Comparison of ENCODE assay signal across 1 cellular context in the genomic region with DNA sequence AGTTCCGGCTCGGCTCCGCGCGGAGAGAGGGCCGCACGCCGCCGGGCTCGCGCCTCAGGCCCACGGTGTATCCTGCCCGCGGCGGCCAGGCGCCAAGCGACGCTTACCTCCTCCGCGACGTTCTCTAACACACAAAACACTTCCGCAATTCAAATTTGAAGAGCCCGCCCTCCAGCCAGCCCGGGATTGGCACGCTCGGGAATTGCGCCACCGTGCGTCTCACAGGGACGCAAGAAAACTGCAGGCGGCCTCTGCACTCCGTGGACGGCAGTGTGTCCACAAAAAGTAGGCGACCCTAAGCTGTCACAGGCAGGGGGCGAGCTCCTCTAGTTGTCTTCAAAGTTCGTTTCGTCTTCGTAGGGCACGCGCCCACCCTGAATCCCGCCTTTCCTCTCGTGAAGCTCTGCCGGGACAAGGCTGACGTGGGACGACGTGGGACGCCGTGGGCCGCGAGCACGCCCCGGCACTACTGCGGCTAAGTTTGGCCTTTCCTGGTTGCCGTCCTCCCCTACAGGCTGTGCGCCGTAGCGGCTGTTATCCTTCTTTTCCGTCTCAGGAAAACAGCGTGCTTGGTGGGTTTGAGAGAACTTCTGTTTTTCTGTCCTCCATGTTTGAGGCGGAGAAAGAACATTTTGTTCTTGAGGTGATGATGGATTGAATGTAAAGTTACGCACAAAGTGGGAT.
TF ChIP-seq lines count a peak whose summit lies in the region.

A gene (minus strand): TSS at position 133 of the 684 bp plus-strand sequence. CDS start 5,916 bp downstream, outside the sequence.

TF ChIP-seq in HEK293, 187 proteins besides CTCF, POLR2A, EP300 and RAD21 (continued from another document and continues in another):
- TF ChIP-seq, protein P1, sequence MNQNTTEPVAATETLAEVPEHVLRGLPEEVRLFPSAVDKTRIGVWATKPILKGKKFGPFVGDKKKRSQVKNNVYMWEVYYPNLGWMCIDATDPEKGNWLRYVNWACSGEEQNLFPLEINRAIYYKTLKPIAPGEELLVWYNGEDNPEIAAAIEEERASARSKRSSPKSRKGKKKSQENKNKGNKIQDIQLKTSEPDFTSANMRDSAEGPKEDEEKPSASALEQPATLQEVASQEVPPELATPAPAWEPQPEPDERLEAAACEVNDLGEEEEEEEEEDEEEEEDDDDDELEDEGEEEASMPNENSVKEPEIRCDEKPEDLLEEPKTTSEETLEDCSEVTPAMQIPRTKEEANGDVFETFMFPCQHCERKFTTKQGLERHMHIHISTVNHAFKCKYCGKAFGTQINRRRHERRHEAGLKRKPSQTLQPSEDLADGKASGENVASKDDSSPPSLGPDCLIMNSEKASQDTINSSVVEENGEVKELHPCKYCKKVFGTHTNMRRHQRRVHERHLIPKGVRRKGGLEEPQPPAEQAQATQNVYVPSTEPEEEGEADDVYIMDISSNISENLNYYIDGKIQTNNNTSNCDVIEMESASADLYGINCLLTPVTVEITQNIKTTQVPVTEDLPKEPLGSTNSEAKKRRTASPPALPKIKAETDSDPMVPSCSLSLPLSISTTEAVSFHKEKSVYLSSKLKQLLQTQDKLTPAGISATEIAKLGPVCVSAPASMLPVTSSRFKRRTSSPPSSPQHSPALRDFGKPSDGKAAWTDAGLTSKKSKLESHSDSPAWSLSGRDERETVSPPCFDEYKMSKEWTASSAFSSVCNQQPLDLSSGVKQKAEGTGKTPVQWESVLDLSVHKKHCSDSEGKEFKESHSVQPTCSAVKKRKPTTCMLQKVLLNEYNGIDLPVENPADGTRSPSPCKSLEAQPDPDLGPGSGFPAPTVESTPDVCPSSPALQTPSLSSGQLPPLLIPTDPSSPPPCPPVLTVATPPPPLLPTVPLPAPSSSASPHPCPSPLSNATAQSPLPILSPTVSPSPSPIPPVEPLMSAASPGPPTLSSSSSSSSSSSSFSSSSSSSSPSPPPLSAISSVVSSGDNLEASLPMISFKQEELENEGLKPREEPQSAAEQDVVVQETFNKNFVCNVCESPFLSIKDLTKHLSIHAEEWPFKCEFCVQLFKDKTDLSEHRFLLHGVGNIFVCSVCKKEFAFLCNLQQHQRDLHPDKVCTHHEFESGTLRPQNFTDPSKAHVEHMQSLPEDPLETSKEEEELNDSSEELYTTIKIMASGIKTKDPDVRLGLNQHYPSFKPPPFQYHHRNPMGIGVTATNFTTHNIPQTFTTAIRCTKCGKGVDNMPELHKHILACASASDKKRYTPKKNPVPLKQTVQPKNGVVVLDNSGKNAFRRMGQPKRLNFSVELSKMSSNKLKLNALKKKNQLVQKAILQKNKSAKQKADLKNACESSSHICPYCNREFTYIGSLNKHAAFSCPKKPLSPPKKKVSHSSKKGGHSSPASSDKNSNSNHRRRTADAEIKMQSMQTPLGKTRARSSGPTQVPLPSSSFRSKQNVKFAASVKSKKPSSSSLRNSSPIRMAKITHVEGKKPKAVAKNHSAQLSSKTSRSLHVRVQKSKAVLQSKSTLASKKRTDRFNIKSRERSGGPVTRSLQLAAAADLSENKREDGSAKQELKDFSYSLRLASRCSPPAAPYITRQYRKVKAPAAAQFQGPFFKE (tag by site-specific recombination; IDR thresholded peaks at IDR 0.05; ENCODE audit: borderline replicate concordance), result no peak
- no peak for TF ChIP-seq ZNF426 (tag by site-specific recombination; IDR thresholded peaks at IDR 0.05)
- peak; percentile 24; the same call in 1 of the 2 replicates for TF ChIP-seq GLIS1 (tag by site-specific recombination; IDR thresholded peaks at IDR 0.05)
- no peak for TF ChIP-seq IKZF3 (tag by site-specific recombination; IDR thresholded peaks at IDR 0.05)
- TF ChIP-seq ZNF521 (tag by site-specific recombination; IDR thresholded peaks at IDR 0.05), result no peak
- no peak for TF ChIP-seq KLF9 (tag by site-specific recombination; IDR thresholded peaks at IDR 0.05; ENCODE audit: low read depth)
- TF ChIP-seq, protein P2, sequence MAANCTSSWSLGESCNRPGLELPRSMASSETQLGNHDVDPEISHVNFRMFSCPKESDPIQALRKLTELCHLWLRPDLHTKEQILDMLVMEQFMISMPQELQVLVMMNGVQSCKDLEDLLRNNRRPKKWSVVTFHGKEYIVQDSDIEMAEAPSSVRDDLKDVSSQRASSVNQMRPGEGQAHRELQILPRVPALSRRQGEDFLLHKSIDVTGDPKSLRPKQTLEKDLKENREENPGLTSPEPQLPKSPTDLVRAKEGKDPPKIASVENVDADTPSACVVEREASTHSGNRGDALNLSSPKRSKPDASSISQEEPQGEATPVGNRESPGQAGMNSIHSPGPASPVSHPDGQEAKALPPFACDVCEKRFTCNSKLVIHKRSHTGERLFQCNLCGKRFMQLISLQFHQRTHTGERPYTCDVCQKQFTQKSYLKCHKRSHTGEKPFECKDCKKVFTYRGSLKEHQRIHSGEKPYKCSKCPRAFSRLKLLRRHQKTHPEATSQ (tag by site-specific recombination; IDR thresholded peaks at IDR 0.05), result no peak
- TF ChIP-seq ZNF701 (tag by site-specific recombination; IDR thresholded peaks at IDR 0.05), result no peak
- peak; percentile 62; the same call in 1 of the 2 replicates for TF ChIP-seq ZNF660 (tag by site-specific recombination; IDR thresholded peaks at IDR 0.05)
- no peak for TF ChIP-seq PRDM1 (tag by site-specific recombination; IDR thresholded peaks at IDR 0.05)
- no peak for TF ChIP-seq ZNF549 (tag by site-specific recombination; IDR thresholded peaks at IDR 0.05)
- TF ChIP-seq KLF8 (tag by site-specific recombination; IDR thresholded peaks at IDR 0.05), result 0 out of 2 replicates have a peak, but pooled peaks have one; percentile 34
- no peak; the same call in 1 of the 2 replicates for TF ChIP-seq ZSCAN30 (tag by site-specific recombination; IDR thresholded peaks at IDR 0.05)
- no peak for TF ChIP-seq ZFP3 (tag by site-specific recombination; IDR thresholded peaks at IDR 0.05; ENCODE audit: low read depth)
- no peak for TF ChIP-seq ZNF585B (tag by site-specific recombination; IDR thresholded peaks at IDR 0.05)
- no peak for TF ChIP-seq ZNF37A (tag by site-specific recombination; IDR thresholded peaks at IDR 0.05)
- no peak for TF ChIP-seq ZNF792 (tag by site-specific recombination; IDR thresholded peaks at IDR 0.05)
- peak; percentile 32; the same call in 1 of the 2 replicates for TF ChIP-seq SP3 (tag by site-specific recombination; IDR thresholded peaks at IDR 0.05)
- no peak for TF ChIP-seq ZNF24 (tag by site-specific recombination; IDR thresholded peaks at IDR 0.05)
- TF ChIP-seq, protein P3, sequence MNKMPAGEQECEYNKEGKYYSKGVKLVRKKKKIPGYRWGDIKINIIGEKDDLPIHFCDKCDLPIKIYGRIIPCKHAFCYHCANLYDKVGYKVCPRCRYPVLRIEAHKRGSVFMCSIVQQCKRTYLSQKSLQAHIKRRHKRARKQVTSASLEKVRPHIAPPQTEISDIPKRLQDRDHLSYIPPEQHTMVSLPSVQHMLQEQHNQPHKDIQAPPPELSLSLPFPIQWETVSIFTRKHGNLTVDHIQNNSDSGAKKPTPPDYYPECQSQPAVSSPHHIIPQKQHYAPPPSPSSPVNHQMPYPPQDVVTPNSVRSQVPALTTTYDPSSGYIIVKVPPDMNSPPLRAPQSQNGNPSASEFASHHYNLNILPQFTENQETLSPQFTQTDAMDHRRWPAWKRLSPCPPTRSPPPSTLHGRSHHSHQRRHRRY (tag by site-specific recombination; IDR thresholded peaks at IDR 0.05), result no peak
- TF ChIP-seq SP7 (tag by site-specific recombination; IDR thresholded peaks at IDR 0.05), result no peak
- TF ChIP-seq ZBTB8A (tag by site-specific recombination; IDR thresholded peaks at IDR 0.05), result no peak; the same call in 1 of the 2 replicates
- no peak for TF ChIP-seq ZNF354C (tag by site-specific recombination; IDR thresholded peaks at IDR 0.05; ENCODE audit: borderline replicate concordance, low read depth)
- TF ChIP-seq ZNF184 (tag by site-specific recombination; IDR thresholded peaks at IDR 0.05), result no peak
- TF ChIP-seq ZNF248 (tag by site-specific recombination; IDR thresholded peaks at IDR 0.05), result no peak
- no peak for TF ChIP-seq ZFP37 (tag by site-specific recombination; IDR thresholded peaks at IDR 0.05)
- TF ChIP-seq ZXDB (tag by site-specific recombination; IDR thresholded peaks at IDR 0.05), result peak; percentile 58
- TF ChIP-seq ZNF133 (tag by site-specific recombination; IDR thresholded peaks at IDR 0.05), result no peak
- no peak for TF ChIP-seq ZNF16 (tag by site-specific recombination; IDR thresholded peaks at IDR 0.05; ENCODE audit: low read depth)
- TF ChIP-seq ZNF777 (tag by site-specific recombination; IDR thresholded peaks at IDR 0.05; ENCODE audit: borderline replicate concordance), result no peak
- TF ChIP-seq SETDB1 (IDR thresholded peaks at IDR 0.05; ENCODE audit: insufficient read length, low read length), result peak; percentile 90
- 0 out of 2 replicates have a peak, but pooled peaks have one; percentile 16 for TF ChIP-seq ZNF610 (tag by site-specific recombination; IDR thresholded peaks at IDR 0.05; ENCODE audit: borderline replicate concordance)
- no peak for TF ChIP-seq ZNF302 (tag by site-specific recombination; IDR thresholded peaks at IDR 0.05; ENCODE audit: low read depth)
- TF ChIP-seq, protein P4, sequence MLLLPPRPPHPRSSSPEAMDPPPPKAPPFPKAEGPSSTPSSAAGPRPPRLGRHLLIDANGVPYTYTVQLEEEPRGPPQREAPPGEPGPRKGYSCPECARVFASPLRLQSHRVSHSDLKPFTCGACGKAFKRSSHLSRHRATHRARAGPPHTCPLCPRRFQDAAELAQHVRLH (tag by site-specific recombination; IDR thresholded peaks at IDR 0.05), result no peak
- no peak for TF ChIP-seq ZNF311 (tag by site-specific recombination; IDR thresholded peaks at IDR 0.05; ENCODE audit: borderline replicate concordance)
- no peak for TF ChIP-seq ZSCAN23 (tag by site-specific recombination; IDR thresholded peaks at IDR 0.05)
- TF ChIP-seq, protein P5, sequence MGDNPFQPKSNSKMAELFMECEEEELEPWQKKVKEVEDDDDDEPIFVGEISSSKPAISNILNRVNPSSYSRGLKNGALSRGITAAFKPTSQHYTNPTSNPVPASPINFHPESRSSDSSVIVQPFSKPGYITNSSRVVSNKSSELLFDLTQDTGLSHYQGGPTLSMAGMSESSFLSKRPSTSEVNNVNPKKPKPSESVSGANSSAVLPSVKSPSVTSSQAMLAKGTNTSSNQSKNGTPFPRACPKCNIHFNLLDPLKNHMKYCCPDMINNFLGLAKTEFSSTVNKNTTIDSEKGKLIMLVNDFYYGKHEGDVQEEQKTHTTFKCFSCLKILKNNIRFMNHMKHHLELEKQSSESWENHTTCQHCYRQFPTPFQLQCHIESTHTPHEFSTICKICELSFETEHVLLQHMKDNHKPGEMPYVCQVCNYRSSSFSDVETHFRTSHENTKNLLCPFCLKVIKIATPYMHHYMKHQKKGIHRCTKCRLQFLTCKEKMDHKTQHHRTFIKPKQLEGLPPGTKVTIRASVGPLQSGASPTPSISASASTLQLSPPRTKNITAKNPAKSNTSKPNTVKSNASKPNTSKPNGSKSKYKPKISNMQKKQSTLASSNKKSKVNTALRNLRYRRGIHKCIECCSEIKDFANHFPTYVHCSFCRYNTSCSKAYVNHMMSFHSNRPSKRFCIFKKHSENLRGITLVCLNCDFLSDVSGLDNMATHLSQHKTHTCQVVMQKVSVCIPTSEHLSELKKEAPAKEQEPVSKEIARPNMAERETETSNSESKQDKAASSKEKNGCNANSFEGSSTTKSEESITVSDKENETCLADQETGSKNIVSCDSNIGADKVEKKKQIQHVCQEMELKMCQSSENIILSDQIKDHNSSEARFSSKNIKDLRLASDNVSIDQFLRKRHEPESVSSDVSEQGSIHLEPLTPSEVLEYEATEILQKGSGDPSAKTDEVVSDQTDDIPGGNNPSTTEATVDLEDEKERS (tag by site-specific recombination; IDR thresholded peaks at IDR 0.05), result no peak
- TF ChIP-seq, protein P6, sequence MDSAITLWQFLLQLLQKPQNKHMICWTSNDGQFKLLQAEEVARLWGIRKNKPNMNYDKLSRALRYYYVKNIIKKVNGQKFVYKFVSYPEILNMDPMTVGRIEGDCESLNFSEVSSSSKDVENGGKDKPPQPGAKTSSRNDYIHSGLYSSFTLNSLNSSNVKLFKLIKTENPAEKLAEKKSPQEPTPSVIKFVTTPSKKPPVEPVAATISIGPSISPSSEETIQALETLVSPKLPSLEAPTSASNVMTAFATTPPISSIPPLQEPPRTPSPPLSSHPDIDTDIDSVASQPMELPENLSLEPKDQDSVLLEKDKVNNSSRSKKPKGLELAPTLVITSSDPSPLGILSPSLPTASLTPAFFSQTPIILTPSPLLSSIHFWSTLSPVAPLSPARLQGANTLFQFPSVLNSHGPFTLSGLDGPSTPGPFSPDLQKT (IDR thresholded peaks at IDR 0.05; ENCODE audit: borderline replicate concordance, low read depth, low read length), result no peak
- TF ChIP-seq, protein P7, sequence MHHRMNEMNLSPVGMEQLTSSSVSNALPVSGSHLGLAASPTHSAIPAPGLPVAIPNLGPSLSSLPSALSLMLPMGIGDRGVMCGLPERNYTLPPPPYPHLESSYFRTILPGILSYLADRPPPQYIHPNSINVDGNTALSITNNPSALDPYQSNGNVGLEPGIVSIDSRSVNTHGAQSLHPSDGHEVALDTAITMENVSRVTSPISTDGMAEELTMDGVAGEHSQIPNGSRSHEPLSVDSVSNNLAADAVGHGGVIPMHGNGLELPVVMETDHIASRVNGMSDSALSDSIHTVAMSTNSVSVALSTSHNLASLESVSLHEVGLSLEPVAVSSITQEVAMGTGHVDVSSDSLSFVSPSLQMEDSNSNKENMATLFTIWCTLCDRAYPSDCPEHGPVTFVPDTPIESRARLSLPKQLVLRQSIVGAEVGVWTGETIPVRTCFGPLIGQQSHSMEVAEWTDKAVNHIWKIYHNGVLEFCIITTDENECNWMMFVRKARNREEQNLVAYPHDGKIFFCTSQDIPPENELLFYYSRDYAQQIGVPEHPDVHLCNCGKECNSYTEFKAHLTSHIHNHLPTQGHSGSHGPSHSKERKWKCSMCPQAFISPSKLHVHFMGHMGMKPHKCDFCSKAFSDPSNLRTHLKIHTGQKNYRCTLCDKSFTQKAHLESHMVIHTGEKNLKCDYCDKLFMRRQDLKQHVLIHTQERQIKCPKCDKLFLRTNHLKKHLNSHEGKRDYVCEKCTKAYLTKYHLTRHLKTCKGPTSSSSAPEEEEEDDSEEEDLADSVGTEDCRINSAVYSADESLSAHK (tag by site-specific recombination; IDR thresholded peaks at IDR 0.05), result no peak
- TF ChIP-seq ZNF10 (tag by site-specific recombination; IDR thresholded peaks at IDR 0.05), result no peak
- TF ChIP-seq ZFHX2 (tag by site-specific recombination; conservative IDR thresholded peaks at IDR 0.05), result peak; percentile 45
- peak; percentile 44; the same call in 1 of the 2 replicates for TF ChIP-seq ZBTB20 (tag by site-specific recombination; IDR thresholded peaks at IDR 0.05)
- no peak for TF ChIP-seq ZNF658 (tag by site-specific recombination; IDR thresholded peaks at IDR 0.05)
- TF ChIP-seq ZNF48 (tag by site-specific recombination; IDR thresholded peaks at IDR 0.05), result no peak
- TF ChIP-seq ZNF560 (tag by site-specific recombination; IDR thresholded peaks at IDR 0.05; ENCODE audit: borderline replicate concordance), result no peak
- peak; percentile 93 for TF ChIP-seq ZNF341 (tag by site-specific recombination; IDR thresholded peaks at IDR 0.05; ENCODE audit: low read depth)
- no peak for TF ChIP-seq ZSCAN16 (tag by site-specific recombination; IDR thresholded peaks at IDR 0.05)
- TF ChIP-seq ZFP41 (tag by site-specific recombination; IDR thresholded peaks at IDR 0.05; ENCODE audit: borderline replicate concordance), result no peak
- TF ChIP-seq MZF1 (tag by site-specific recombination; IDR thresholded peaks at IDR 0.05; ENCODE audit: borderline replicate concordance), result no peak
- no peak for TF ChIP-seq KLF1 (tag by site-specific recombination; IDR thresholded peaks at IDR 0.05)
- TF ChIP-seq ZNF221 (tag by site-specific recombination; IDR thresholded peaks at IDR 0.05; ENCODE audit: borderline replicate concordance), result no peak
- no peak for TF ChIP-seq ZNF529 (tag by site-specific recombination; IDR thresholded peaks at IDR 0.05; ENCODE audit: insufficient replicate concordance)
- no peak for TF ChIP-seq GLIS2 (tag by site-specific recombination; IDR thresholded peaks at IDR 0.05)
